ENCODE assay signal across 8 cellular contexts in the genomic region with DNA sequence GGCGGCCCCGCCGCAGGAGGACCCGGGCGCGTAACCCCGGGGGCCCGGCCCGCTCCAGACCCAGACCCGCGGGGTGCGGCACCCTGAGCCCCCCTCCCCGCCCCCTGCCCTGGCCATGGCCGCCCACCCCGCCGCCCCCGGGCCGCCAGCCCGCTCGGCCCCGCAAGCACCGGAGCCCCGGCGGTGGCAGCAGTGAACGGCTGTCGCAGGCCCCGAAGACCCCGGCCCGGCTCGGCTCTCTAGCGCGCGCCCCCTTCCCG. TPM values are rescaled to one million over a fixed set of nuclear protein-coding genes. Genes with fewer than 3 reads are reported as not detected.
DNase-seq lines count a peak whose midpoint lies in the region; ATAC-seq and TF ChIP-seq lines count a peak whose summit lies in the region.

No MANE protein-coding gene starts in this region.

- DNase-seq in HFF-Myc (ENCODE audit: extremely low read depth, low read depth), result no peak
- no peak for DNase-seq in cardiac fibroblast (ENCODE audit: low read depth in 2 of 2)
- DNase-seq in SKM-1 (lab: John Stamatoyannopoulos, UW; ENCODE audit: unreplicated experiment), result no peak
- DNase-seq in stimulated activated CD4-positive, alpha-beta T cell treated with anti-CD3 and anti-CD28 coated beads, Interleukin-4, amount 100 ng/mL, for 4 hours, result no peak
- no peak for DNase-seq in NCI-H2196 treated with DMSO at 0.1 percent for 48 hours (lab: John Stamatoyannopoulos, UW; ENCODE audit: unreplicated experiment)
- no peak for DNase-seq in sciatic nerve (ENCODE audit: low spot score)

- no peaks in the 10 kb centered on the region for H3K27me3 ChIP-seq in mononuclear cell (ENCODE audit: insufficient read depth, low read length)

- H3K27ac ChIP-seq in 22Rv1, result peak overlapping the region; percentile 91

- TF ChIP-seq CTCF in 22Rv1 (IDR thresholded peaks at IDR 0.05), result no peak
- no peak for TF ChIP-seq CTCF in HFF-Myc (IDR thresholded peaks at IDR 0.05; ENCODE audit: low read depth, low read length, missing control alignments)
- no peak for TF ChIP-seq CTCF in cardiac fibroblast (IDR thresholded peaks at IDR 0.05; ENCODE audit: low read depth, low read length)

- H3K4me3 ChIP-seq in HFF-Myc (replicated peaks; ENCODE audit: low read depth, low read length) (peak overlapping the region; percentile 47), cardiac fibroblast (replicated peaks in 1 of 2; ENCODE audit: low read depth in 2 of 2, low read length in 2 of 2) (peak overlapping the region; percentile 38 to 49), mononuclear cell (ENCODE audit: low read length) (peak overlapping the region; percentile 14)

- no peak for ATAC-seq in sciatic nerve

- intact Hi-C loops in sciatic nerve (cut with DNase I), result no loop called here

- peaks cover 57% of the 10 kb centered on the region for H3K4me1 ChIP-seq in mononuclear cell (ENCODE audit: insufficient read depth, low read length)

- H3K9me3 ChIP-seq in mononuclear cell (ENCODE audit: low read depth, low read length), result no peaks in the 10 kb centered on the region

RNA-seq across cellular contexts. Expression of a gene that starts 0.2 kb away (rescaled TPM):
- total RNA-seq in mononuclear cell (13.9 TPM), sciatic nerve (10.6 TPM)

RNA-seq across cellular contexts. Expression of a gene that starts 3.0 kb away (rescaled TPM):
- total RNA-seq in mononuclear cell (9.2 TPM), sciatic nerve (54.0 TPM)

RNA-seq across cellular contexts. Expression of a gene that starts 10.3 kb away (rescaled TPM):
- total RNA-seq in mononuclear cell, result 7.9 TPM
- total RNA-seq in sciatic nerve, result 37.1 TPM

RNA-seq across cellular contexts. Expression of a gene that starts 11.8 kb away (rescaled TPM):
- total RNA-seq in mononuclear cell, result 1.3 TPM
- total RNA-seq in sciatic nerve, result 0.98 TPM

RNA-seq across cellular contexts. Expression of a gene that starts 16.6 kb away (rescaled TPM):
- 7.6 TPM for total RNA-seq in mononuclear cell
- 4.0 TPM for total RNA-seq in sciatic nerve
